ENCODE assay signal across 10 cellular contexts in genomic region chr16:2663553-2664521, GRCh38. TPM values are rescaled to one million over a fixed set of nuclear protein-coding genes. Genes with fewer than 3 reads are reported as not detected.
DNase-seq lines count a peak whose midpoint lies in the region; ATAC-seq and TF ChIP-seq lines count a peak whose summit lies in the region.
"Had no signal": no experiment of that assay in that cellular context is flagged by ENCODE, and none has a peak within 500 bp of the region (broad histone marks: within the 10 kb centered on the region; RNA-seq: fewer than 3 reads in every experiment).

No MANE protein-coding gene starts in this region.

- no peak for TF ChIP-seq CTCF in left lung (IDR thresholded peaks at IDR 0.05)

- peak; percentile 62 for DNase-seq in stimulated activated CD4-positive, alpha-beta T cell treated with anti-CD3 and anti-CD28 coated beads, Interleukin-15, amount 100 ng/mL, for 24 hours
- DNase-seq in stimulated activated CD4-positive, alpha-beta T cell treated with anti-CD3 and anti-CD28 coated beads, Interleukin-4, amount 100 ng/mL, for 1 hour = no peak
- DNase-seq in activated naive CD8-positive, alpha-beta T cell treated with anti-CD3 and anti-CD28 coated beads for 36 hours = peak; percentile 30
- DNase-seq in left lung (no peak), occipital lobe (lab: John Stamatoyannopoulos, UW) (no peak), posterior vena cava (ENCODE audit: low spot score) (no peak), kidney glomerular epithelial cell (lab: John Stamatoyannopoulos, UW) (no peak), glomerular visceral epithelial cell (ENCODE audit: extremely low spot score) (no peak)
- DNase-seq: Caco-2 had no signal

- no peak overlapping the region for H3K4me3 ChIP-seq in left lung

- intact Hi-C loops in left lung (cut with DNase I) (no loop called here), posterior vena cava (cut with DNase I) (loop anchor here in 1 of 2 donors (1.0 kb wide), 1 partner anchor 39 kb away; no protein-coding TSS in a partner anchor)

- peaks cover 22% of the 10 kb centered on the region for H3K4me1 Mint-ChIP-seq in activated naive CD8-positive, alpha-beta T cell treated with anti-CD3 and anti-CD28 coated beads for 36 hours

- no peaks in the 10 kb centered on the region for H3K9me3 ChIP-seq in left lung
- H3K9me3 ChIP-seq: Caco-2 had no signal

- H3K27me3 Mint-ChIP-seq in activated naive CD8-positive, alpha-beta T cell treated with anti-CD3 and anti-CD28 coated beads for 36 hours = no peaks in the 10 kb centered on the region

- H3K27ac Mint-ChIP-seq in activated naive CD8-positive, alpha-beta T cell treated with anti-CD3 and anti-CD28 coated beads for 36 hours = peak overlapping the region; percentile 87

- no peaks in the 10 kb centered on the region for H3K4me1 ChIP-seq in left lung

- H3K36me3 Mint-ChIP-seq in activated naive CD8-positive, alpha-beta T cell treated with anti-CD3 and anti-CD28 coated beads for 36 hours = peaks cover 3% of the 10 kb centered on the region

- H3K27me3 ChIP-seq in left lung = no peaks in the 10 kb centered on the region

- H3K36me3 ChIP-seq in left lung = peaks cover 0 to 47% of the 10 kb centered on the region in 2 donors

- H3K9me3 Mint-ChIP-seq in activated naive CD8-positive, alpha-beta T cell treated with anti-CD3 and anti-CD28 coated beads for 36 hours = no peaks in the 10 kb centered on the region

- ATAC-seq in left lung = peak; percentile 50
- ATAC-seq: Panc1 had no signal

- no peak overlapping the region for H3K27ac ChIP-seq in left lung

- H3K4me3 Mint-ChIP-seq in activated naive CD8-positive, alpha-beta T cell treated with anti-CD3 and anti-CD28 coated beads for 36 hours = no peak overlapping the region

RNA-seq across cellular contexts. Expression of gene KCTD5, which starts 18.5 kb away (rescaled TPM):
- total RNA-seq in activated naive CD8-positive, alpha-beta T cell treated with anti-CD3 and anti-CD28 coated beads for 36 hours = 10 to 100 TPM; 29.2 to 29.3 TPM
- 10 to 100 TPM; 21.3 to 28.3 TPM for total RNA-seq in left lung
- 20.9 TPM for total RNA-seq in occipital lobe
- total RNA-seq in posterior vena cava = 10 to 100 TPM; 13.5 to 14.3 TPM

RNA-seq across cellular contexts. Expression of gene PRSS27, which starts 56.2 kb away (rescaled TPM):
- total RNA-seq in activated naive CD8-positive, alpha-beta T cell treated with anti-CD3 and anti-CD28 coated beads for 36 hours = 1 to 10 TPM; 1.9 to 2.0 TPM
- under 1 TPM; 0.45 to 0.70 TPM for total RNA-seq in left lung
- total RNA-seq in occipital lobe = 1.6 TPM
- 1 to 10 TPM in 1 of 2 donors, under 1 TPM in 1; 0.71 to 1.4 TPM for total RNA-seq in posterior vena cava

Comparison
In these comparisons a context has a peak if more than half of its experiments do, and no peak if none do; other contexts are left out.
1. DNase-seq: peak in stimulated activated CD4-positive, alpha-beta T cell treated with anti-CD3 and anti-CD28 coated beads, Interleukin-15, amount 100 ng/mL, for 24 hours (single experiment) and activated naive CD8-positive, alpha-beta T cell treated with anti-CD3 and anti-CD28 coated beads for 36 hours (single experiment); none in stimulated activated CD4-positive, alpha-beta T cell treated with anti-CD3 and anti-CD28 coated beads, Interleukin-4, amount 100 ng/mL, for 1 hour (single experiment), left lung (0 of 2), occipital lobe (single experiment), posterior vena cava (single experiment), kidney glomerular epithelial cell (single experiment) and glomerular visceral epithelial cell (single experiment).